ENCODE assay signal across 1 cellular context in genomic region chr19:5352229-5352763, GRCh38.
TF ChIP-seq lines count a peak whose summit lies in the region.

No MANE protein-coding gene starts in this region.

TF ChIP-seq in K562, 482 proteins besides CTCF, POLR2A, EP300 and RAD21 (continued from another document):
- TF ChIP-seq ZHX1 (conservative IDR thresholded peaks at IDR 0.05; ENCODE audit: low read length): no peak
